ENCODE assay signal across 8 cellular contexts in genomic region chr7:82572195-82572880, GRCh38.
DNase-seq lines count a peak whose midpoint lies in the region; ATAC-seq and TF ChIP-seq lines count a peak whose summit lies in the region.

No MANE protein-coding gene starts in this region.

- peaks cover 0 to 3% (median 0%) of the 10 kb centered on the region in 3 donors for H3K4me1 Mint-ChIP-seq in naive B cell

- no peaks in the 10 kb centered on the region for H3K36me3 Mint-ChIP-seq in naive B cell

- peak; percentile 95 for ATAC-seq in GM21390 (IDR thresholded peaks at IDR 0.05; ENCODE audit: unreplicated experiment)
- ATAC-seq in naive B cell (ENCODE audit: low read depth in 2 of 2): peak; percentile 23 to 61

- H3K9me3 Mint-ChIP-seq in naive B cell: no peaks in the 10 kb centered on the region

- no peak overlapping the region for H3K27ac Mint-ChIP-seq in naive B cell

- TF ChIP-seq CTCF in epithelial cell of proximal tubule (conservative IDR thresholded peaks at IDR 0.05; ENCODE audit: low read depth, low read length): peak; percentile 99

- H3K4me3 Mint-ChIP-seq in naive B cell: no peak overlapping the region

- H3K27me3 Mint-ChIP-seq in naive B cell: no peaks in the 10 kb centered on the region

- DNase-seq in D341Med (ENCODE audit: low spot score): peak; percentile 84
- peak; percentile 46 for DNase-seq in HS-5 (ENCODE audit: low read depth)
- peak; percentile 67 to 92 for DNase-seq in NOMO-1 (lab: John Stamatoyannopoulos, UW; ENCODE audit: unreplicated experiment in 2 of 2)
- DNase-seq in activated CD8-positive, alpha-beta memory T cell treated with anti-CD3 and anti-CD28 coated beads, Interleukin-2, amount 50 U/mL, for 1 hour (ENCODE audit: extremely low read depth): peak; percentile 4
- no peak for DNase-seq in epithelial cell of proximal tubule (ENCODE audit: low read depth)
- peak; percentile 35 for DNase-seq in naive B cell
- DNase-seq in stimulated activated CD8-positive, alpha-beta memory T cell treated with anti-CD3 and anti-CD28 coated beads, Interleukin-7, amount 100 ng/mL, for 4 hours (ENCODE audit: low read depth in 2 of 2): peak; percentile 35 to 36

- H3K4me3 ChIP-seq in epithelial cell of proximal tubule (ENCODE audit: low read depth, low read length): no peak overlapping the region
